ENCODE assay signal across 17 cellular contexts in the genomic region with DNA sequence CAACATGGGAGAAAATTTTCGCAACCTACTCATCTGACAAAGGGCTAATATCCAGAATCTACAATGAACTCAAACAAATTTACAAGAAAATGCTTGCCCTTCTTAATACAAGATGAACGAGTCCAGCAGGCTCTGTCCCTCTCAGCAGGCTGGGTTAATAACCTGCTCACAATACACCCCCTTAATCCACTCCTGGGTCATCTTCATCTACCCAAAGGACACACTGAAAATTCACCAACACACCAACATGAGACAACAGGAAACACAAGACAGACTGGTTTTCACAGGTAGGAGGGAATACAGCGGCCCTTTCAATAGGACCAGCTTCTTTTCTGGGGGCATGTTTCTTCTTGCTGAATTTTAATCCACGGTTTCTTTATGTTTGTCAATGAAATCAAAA.
"Had no signal": no experiment of that assay in that cellular context is flagged by ENCODE, and none has a peak within 500 bp of the region (broad histone marks: within the 10 kb centered on the region; RNA-seq: fewer than 3 reads in every experiment).

No MANE protein-coding gene starts in this region.

- H3K4me1 ChIP-seq: gastroesophageal sphincter, heart left ventricle, left lung, right atrium auricular region, transverse colon had no signal

- DNase-seq: activated CD4-positive, alpha-beta T cell treated with anti-CD3 and anti-CD28 coated beads for 1 hour; activated CD4-positive, alpha-beta T cell treated with anti-CD3 and anti-CD28 coated beads, Interleukin-2, amount 50 U/mL, for 48 hours; activated naive CD8-positive, alpha-beta T cell treated with anti-CD3 and anti-CD28 coated beads for 36 hours; activated T-cell treated with anti-CD3 and anti-CD28 coated beads for 4 hours; amniotic stem cell; dermis blood vessel endothelial cell; effector memory CD4-positive, alpha-beta T cell; heart left ventricle; left lung; midbrain; stimulated activated CD4-positive, alpha-beta T cell treated with anti-CD3 and anti-CD28 coated beads, Interleukin-2, amount 100 ng/mL, for 24 hours; stimulated activated naive CD8-positive, alpha-beta T cell treated with anti-CD3 and anti-CD28 coated beads, Interleukin-15, Interleukin-2, amounts not matched to agents 100 U/mL and 50 U/mL, for 24 hours; substantia nigra; T1000; transverse colon had no signal

- ATAC-seq: gastroesophageal sphincter; heart left ventricle; left lung; stimulated activated naive CD8-positive, alpha-beta T cell treated with anti-CD3 and anti-CD28 coated beads, Interleukin-15, Interleukin-2, amounts not matched to agents 100 U/mL and 50 U/mL, for 24 hours had no signal

- H3K4me3 ChIP-seq: gastroesophageal sphincter, heart left ventricle, left lung, right atrium auricular region, transverse colon had no signal

- H3K36me3 ChIP-seq: gastroesophageal sphincter, heart left ventricle, left lung, right atrium auricular region, transverse colon had no signal

- H3K9me3 ChIP-seq: gastroesophageal sphincter, heart left ventricle, left lung, right atrium auricular region, transverse colon had no signal

- H3K27ac ChIP-seq: gastroesophageal sphincter, heart left ventricle, left lung, right atrium auricular region, transverse colon had no signal

- H3K27me3 ChIP-seq: gastroesophageal sphincter, heart left ventricle, left lung, right atrium auricular region, transverse colon had no signal
